Comparison of ENCODE assay signal across 15 cellular contexts in genomic region chr4:15749001-15749400, GRCh38. TPM values are rescaled to one million over a fixed set of nuclear protein-coding genes. Genes with fewer than 3 reads are reported as not detected.
DNase-seq lines count a peak whose midpoint lies in the region; ATAC-seq and TF ChIP-seq lines count a peak whose summit lies in the region.
"Had no signal": no experiment of that assay in that cellular context is flagged by ENCODE, and none has a peak within 500 bp of the region (broad histone marks: within the 10 kb centered on the region; RNA-seq: fewer than 3 reads in every experiment).

No MANE protein-coding gene starts in this region.

- no peak overlapping the region for H3K4me3 Mint-ChIP-seq in WTC11
- H3K4me3 Mint-ChIP-seq: CD4-positive, CD25-positive, alpha-beta regulatory T cell had no signal

- peaks cover 13% of the 10 kb centered on the region for H3K9me3 Mint-ChIP-seq in WTC11

- no peak for TF ChIP-seq CTCF in WTC11 (IDR thresholded peaks at IDR 0.05)

- ATAC-seq in WTC11 (peak; percentile 88), HG02852 (IDR thresholded peaks at IDR 0.05; ENCODE audit: unreplicated experiment) (no peak)
- ATAC-seq: K562 had no signal

- no peaks in the 10 kb centered on the region for H3K36me3 Mint-ChIP-seq in WTC11

- no peaks in the 10 kb centered on the region; the same call in none of the 2 replicates for H3K27me3 Mint-ChIP-seq in WTC11 (ENCODE audit: low read depth)

- POLR2A ChIA-PET in WTC11 (lab: Charles Lee): interaction anchor here (0.7 kb wide), 1 partner anchor 58 kb away, joined by 4 read pairs; no protein-coding TSS in a partner anchor

- peak; percentile 9 for DNase-seq in DMS53 (lab: John Stamatoyannopoulos, UW)
- no peak for DNase-seq in DMS53 treated with DMSO at 0.1 percent for 48 hours (lab: John Stamatoyannopoulos, UW; ENCODE audit: unreplicated experiment)
- peak; percentile 23 for DNase-seq in WTC11 (ENCODE audit: low spot score)
- DNase-seq in iPS-NIHi7 (ENCODE audit: extremely low spot score): peak; percentile 35
- DNase-seq in NCI-H187 (lab: John Stamatoyannopoulos, UW): no peak
- DNase-seq in HPDE6-E6E7 (ENCODE audit: extremely low spot score): no peak
- no peak for DNase-seq in NCI-H1436 (lab: John Stamatoyannopoulos, UW)
- DNase-seq: Calu3; CD4-positive, CD25-positive, alpha-beta regulatory T cell; DMS 273 treated with DMSO at 0.1 percent for 48 hours; DMS79 treated with DMSO at 0.1 percent for 48 hours; GDM1 had no signal

- CTCF ChIA-PET in WTC11 (lab: Charles Lee): interaction anchor here (0.8 to 1.1 kb wide), 2 partner anchors 9 to 30 kb away, joined by 3 read pairs; no protein-coding TSS in a partner anchor

- H3K27ac Mint-ChIP-seq in WTC11: no peak overlapping the region
- H3K27ac Mint-ChIP-seq: CD4-positive, CD25-positive, alpha-beta regulatory T cell had no signal

- H3K4me1 Mint-ChIP-seq in WTC11: no peaks in the 10 kb centered on the region

TF ChIP-seq in WTC11, 78 proteins besides CTCF, POLR2A, EP300 and RAD21:
- no peak for TF ChIP-seq NR3C1 (CRISPR knock-in tag; conservative IDR thresholded peaks at IDR 0.05; ENCODE audit: low read depth)

RNA-seq across cellular contexts. Expression of gene CD38, which starts 29.1 kb away (rescaled TPM):
- 0.17 to 0.39 TPM (median 0.37 TPM) in 3 replicates for total RNA-seq in WTC11 (2021)
- total RNA-seq: A673 had no signal

RNA-seq across cellular contexts. Expression of gene BST1, which starts 46.1 kb away (rescaled TPM):
- 1.1 to 1.9 TPM (median 1.4 TPM) in 3 replicates for total RNA-seq in WTC11 (2021)
- total RNA-seq: K562 had no signal

Comparison
In these comparisons a context has a peak if more than half of its experiments do, and no peak if none do; other contexts are left out.
1. DNase-seq: peak in DMS53 (single experiment), WTC11 (single experiment) and iPS-NIHi7 (single experiment); none in DMS53 treated with DMSO at 0.1 percent for 48 hours (single experiment), NCI-H187 (0 of 2), HPDE6-E6E7 (single experiment) and NCI-H1436 (single experiment).